Comparison of ENCODE assay signal across 1 cellular context in the genomic region with DNA sequence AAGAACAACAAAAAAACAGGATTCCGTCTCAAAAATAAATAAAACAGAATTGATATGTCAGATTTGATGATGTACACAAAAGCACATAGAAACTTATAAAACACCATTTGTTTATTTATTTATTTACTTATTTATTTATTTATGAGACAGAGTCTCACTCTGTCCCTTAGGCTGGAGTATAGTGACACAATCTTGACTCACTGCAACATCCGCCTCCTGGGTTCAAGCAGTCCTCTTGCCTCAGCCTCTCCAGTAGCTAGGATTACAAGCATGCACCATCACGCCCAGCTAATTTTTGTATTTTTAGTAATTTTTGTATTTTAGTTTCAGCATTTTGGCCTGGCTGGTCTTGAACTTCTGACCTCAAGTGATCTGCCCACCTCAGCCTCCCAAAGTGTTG.
TF ChIP-seq lines count a peak whose summit lies in the region.

No MANE protein-coding gene starts in this region.

TF ChIP-seq in HEK293, 187 proteins besides CTCF, POLR2A, EP300 and RAD21 (continued from another document):
- TF ChIP-seq, protein P1, sequence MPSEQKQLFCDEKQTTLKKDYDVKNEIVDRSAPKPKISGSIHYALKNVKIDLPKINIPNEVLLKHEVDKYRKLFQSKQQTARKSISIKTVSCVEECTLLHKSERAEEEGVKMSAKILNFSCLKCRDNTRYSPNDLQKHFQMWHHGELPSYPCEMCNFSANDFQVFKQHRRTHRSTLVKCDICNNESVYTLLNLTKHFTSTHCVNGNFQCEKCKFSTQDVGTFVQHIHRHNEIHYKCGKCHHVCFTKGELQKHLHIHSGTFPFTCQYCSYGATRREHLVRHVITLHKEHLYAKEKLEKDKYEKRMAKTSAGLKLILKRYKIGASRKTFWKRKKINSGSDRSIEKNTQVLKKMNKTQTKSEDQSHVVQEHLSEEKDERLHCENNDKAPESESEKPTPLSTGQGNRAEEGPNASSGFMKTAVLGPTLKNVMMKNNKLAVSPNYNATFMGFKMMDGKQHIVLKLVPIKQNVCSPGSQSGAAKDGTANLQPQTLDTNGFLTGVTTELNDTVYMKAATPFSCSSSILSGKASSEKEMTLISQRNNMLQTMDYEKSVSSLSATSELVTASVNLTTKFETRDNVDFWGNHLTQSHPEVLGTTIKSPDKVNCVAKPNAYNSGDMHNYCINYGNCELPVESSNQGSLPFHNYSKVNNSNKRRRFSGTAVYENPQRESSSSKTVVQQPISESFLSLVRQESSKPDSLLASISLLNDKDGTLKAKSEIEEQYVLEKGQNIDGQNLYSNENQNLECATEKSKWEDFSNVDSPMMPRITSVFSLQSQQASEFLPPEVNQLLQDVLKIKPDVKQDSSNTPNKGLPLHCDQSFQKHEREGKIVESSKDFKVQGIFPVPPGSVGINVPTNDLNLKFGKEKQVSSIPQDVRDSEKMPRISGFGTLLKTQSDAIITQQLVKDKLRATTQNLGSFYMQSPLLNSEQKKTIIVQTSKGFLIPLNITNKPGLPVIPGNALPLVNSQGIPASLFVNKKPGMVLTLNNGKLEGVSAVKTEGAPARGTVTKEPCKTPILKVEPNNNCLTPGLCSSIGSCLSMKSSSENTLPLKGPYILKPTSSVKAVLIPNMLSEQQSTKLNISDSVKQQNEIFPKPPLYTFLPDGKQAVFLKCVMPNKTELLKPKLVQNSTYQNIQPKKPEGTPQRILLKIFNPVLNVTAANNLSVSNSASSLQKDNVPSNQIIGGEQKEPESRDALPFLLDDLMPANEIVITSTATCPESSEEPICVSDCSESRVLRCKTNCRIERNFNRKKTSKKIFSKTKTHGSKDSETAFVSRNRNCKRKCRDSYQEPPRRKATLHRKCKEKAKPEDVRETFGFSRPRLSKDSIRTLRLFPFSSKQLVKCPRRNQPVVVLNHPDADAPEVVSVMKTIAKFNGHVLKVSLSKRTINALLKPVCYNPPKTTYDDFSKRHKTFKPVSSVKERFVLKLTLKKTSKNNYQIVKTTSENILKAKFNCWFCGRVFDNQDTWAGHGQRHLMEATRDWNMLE (tag by site-specific recombination; conservative IDR thresholded peaks at IDR 0.05; ENCODE audit: low read depth) = peak; percentile 49; the same call in 1 of the 2 replicates
- TF ChIP-seq EGR2 (tag by site-specific recombination; IDR thresholded peaks at IDR 0.05; ENCODE audit: low read depth) (no peak), ZNF311 (tag by site-specific recombination; IDR thresholded peaks at IDR 0.05; ENCODE audit: borderline replicate concordance) (no peak), ZNF76 (tag by site-specific recombination; IDR thresholded peaks at IDR 0.05; ENCODE audit: borderline replicate concordance, low read depth) (no peak), ZNF202 (tag by site-specific recombination; IDR thresholded peaks at IDR 0.05; ENCODE audit: borderline replicate concordance) (0 out of 2 replicates have a peak, but pooled peaks have one; percentile 7), ZNF266 (tag by site-specific recombination; IDR thresholded peaks at IDR 0.05; ENCODE audit: low read depth) (0 out of 2 replicates have a peak, but pooled peaks have one; percentile 15), ZNF394 (tag by site-specific recombination; IDR thresholded peaks at IDR 0.05; ENCODE audit: borderline replicate concordance) (no peak), ZNF600 (tag by site-specific recombination; IDR thresholded peaks at IDR 0.05) (no peak), ZNF37A (tag by site-specific recombination; IDR thresholded peaks at IDR 0.05) (no peak), OVOL3 (tag by site-specific recombination; IDR thresholded peaks at IDR 0.05) (no peak), ZNF623 (tag by site-specific recombination; IDR thresholded peaks at IDR 0.05) (0 out of 2 replicates have a peak, but pooled peaks have one; percentile 20), ZNF426 (tag by site-specific recombination; IDR thresholded peaks at IDR 0.05) (peak; percentile 18), ZNF175 (tag by site-specific recombination; IDR thresholded peaks at IDR 0.05) (no peak), ZNF169 (tag by site-specific recombination; IDR thresholded peaks at IDR 0.05) (no peak), ZNF555 (tag by site-specific recombination; conservative IDR thresholded peaks at IDR 0.05) (0 out of 2 replicates have a peak, but pooled peaks have one; percentile 5), ZNF174 (tag by site-specific recombination; IDR thresholded peaks at IDR 0.05) (no peak), TCF7L2 (IDR thresholded peaks at IDR 0.05; ENCODE audit: borderline replicate concordance, low read depth, low read length) (no peak), ZNF114 (tag by site-specific recombination; IDR thresholded peaks at IDR 0.05) (no peak), ZNF529 (tag by site-specific recombination; IDR thresholded peaks at IDR 0.05; ENCODE audit: insufficient replicate concordance) (no peak), ZNF350 (tag by site-specific recombination; IDR thresholded peaks at IDR 0.05) (no peak), ZNF660 (tag by site-specific recombination; IDR thresholded peaks at IDR 0.05) (no peak), ZNF214 (tag by site-specific recombination; IDR thresholded peaks at IDR 0.05; ENCODE audit: borderline replicate concordance) (no peak), ZFP3 (tag by site-specific recombination; IDR thresholded peaks at IDR 0.05; ENCODE audit: low read depth) (no peak), ZNF16 (tag by site-specific recombination; IDR thresholded peaks at IDR 0.05; ENCODE audit: low read depth) (no peak), SP7 (tag by site-specific recombination; IDR thresholded peaks at IDR 0.05) (no peak), ZNF610 (tag by site-specific recombination; IDR thresholded peaks at IDR 0.05; ENCODE audit: borderline replicate concordance) (no peak), KLF7 (tag by site-specific recombination; IDR thresholded peaks at IDR 0.05; ENCODE audit: borderline replicate concordance) (no peak)
- TF ChIP-seq, protein P2, sequence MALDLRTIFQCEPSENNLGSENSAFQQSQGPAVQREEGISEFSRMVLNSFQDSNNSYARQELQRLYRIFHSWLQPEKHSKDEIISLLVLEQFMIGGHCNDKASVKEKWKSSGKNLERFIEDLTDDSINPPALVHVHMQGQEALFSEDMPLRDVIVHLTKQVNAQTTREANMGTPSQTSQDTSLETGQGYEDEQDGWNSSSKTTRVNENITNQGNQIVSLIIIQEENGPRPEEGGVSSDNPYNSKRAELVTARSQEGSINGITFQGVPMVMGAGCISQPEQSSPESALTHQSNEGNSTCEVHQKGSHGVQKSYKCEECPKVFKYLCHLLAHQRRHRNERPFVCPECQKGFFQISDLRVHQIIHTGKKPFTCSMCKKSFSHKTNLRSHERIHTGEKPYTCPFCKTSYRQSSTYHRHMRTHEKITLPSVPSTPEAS (tag by site-specific recombination; IDR thresholded peaks at IDR 0.05) = no peak
- TF ChIP-seq, protein P3, sequence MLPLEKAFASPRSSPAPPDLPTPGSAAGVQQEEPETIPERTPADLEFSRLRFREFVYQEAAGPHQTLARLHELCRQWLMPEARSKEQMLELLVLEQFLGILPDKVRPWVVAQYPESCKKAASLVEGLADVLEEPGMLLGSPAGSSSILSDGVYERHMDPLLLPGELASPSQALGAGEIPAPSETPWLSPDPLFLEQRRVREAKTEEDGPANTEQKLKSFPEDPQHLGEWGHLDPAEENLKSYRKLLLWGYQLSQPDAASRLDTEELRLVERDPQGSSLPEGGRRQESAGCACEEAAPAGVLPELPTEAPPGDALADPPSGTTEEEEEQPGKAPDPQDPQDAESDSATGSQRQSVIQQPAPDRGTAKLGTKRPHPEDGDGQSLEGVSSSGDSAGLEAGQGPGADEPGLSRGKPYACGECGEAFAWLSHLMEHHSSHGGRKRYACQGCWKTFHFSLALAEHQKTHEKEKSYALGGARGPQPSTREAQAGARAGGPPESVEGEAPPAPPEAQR (tag by site-specific recombination; IDR thresholded peaks at IDR 0.05) = no peak
- TF ChIP-seq, protein P4, sequence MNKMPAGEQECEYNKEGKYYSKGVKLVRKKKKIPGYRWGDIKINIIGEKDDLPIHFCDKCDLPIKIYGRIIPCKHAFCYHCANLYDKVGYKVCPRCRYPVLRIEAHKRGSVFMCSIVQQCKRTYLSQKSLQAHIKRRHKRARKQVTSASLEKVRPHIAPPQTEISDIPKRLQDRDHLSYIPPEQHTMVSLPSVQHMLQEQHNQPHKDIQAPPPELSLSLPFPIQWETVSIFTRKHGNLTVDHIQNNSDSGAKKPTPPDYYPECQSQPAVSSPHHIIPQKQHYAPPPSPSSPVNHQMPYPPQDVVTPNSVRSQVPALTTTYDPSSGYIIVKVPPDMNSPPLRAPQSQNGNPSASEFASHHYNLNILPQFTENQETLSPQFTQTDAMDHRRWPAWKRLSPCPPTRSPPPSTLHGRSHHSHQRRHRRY (tag by site-specific recombination; IDR thresholded peaks at IDR 0.05) = no peak
- TF ChIP-seq, protein P5, sequence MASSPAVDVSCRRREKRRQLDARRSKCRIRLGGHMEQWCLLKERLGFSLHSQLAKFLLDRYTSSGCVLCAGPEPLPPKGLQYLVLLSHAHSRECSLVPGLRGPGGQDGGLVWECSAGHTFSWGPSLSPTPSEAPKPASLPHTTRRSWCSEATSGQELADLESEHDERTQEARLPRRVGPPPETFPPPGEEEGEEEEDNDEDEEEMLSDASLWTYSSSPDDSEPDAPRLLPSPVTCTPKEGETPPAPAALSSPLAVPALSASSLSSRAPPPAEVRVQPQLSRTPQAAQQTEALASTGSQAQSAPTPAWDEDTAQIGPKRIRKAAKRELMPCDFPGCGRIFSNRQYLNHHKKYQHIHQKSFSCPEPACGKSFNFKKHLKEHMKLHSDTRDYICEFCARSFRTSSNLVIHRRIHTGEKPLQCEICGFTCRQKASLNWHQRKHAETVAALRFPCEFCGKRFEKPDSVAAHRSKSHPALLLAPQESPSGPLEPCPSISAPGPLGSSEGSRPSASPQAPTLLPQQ (tag by site-specific recombination; IDR thresholded peaks at IDR 0.05) = no peak
- TF ChIP-seq, protein P6, sequence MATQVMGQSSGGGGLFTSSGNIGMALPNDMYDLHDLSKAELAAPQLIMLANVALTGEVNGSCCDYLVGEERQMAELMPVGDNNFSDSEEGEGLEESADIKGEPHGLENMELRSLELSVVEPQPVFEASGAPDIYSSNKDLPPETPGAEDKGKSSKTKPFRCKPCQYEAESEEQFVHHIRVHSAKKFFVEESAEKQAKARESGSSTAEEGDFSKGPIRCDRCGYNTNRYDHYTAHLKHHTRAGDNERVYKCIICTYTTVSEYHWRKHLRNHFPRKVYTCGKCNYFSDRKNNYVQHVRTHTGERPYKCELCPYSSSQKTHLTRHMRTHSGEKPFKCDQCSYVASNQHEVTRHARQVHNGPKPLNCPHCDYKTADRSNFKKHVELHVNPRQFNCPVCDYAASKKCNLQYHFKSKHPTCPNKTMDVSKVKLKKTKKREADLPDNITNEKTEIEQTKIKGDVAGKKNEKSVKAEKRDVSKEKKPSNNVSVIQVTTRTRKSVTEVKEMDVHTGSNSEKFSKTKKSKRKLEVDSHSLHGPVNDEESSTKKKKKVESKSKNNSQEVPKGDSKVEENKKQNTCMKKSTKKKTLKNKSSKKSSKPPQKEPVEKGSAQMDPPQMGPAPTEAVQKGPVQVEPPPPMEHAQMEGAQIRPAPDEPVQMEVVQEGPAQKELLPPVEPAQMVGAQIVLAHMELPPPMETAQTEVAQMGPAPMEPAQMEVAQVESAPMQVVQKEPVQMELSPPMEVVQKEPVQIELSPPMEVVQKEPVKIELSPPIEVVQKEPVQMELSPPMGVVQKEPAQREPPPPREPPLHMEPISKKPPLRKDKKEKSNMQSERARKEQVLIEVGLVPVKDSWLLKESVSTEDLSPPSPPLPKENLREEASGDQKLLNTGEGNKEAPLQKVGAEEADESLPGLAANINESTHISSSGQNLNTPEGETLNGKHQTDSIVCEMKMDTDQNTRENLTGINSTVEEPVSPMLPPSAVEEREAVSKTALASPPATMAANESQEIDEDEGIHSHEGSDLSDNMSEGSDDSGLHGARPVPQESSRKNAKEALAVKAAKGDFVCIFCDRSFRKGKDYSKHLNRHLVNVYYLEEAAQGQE (tag by site-specific recombination; IDR thresholded peaks at IDR 0.05) = no peak
- TF ChIP-seq, protein P7, sequence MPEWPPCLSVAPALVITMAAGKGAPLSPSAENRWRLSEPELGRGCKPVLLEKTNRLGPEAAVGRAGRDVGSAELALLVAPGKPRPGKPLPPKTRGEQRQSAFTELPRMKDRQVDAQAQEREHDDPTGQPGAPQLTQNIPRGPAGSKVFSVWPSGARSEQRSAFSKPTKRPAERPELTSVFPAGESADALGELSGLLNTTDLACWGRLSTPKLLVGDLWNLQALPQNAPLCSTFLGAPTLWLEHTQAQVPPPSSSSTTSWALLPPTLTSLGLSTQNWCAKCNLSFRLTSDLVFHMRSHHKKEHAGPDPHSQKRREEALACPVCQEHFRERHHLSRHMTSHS (tag by site-specific recombination; IDR thresholded peaks at IDR 0.05) = no peak
- TF ChIP-seq, protein P8, sequence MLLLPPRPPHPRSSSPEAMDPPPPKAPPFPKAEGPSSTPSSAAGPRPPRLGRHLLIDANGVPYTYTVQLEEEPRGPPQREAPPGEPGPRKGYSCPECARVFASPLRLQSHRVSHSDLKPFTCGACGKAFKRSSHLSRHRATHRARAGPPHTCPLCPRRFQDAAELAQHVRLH (tag by site-specific recombination; IDR thresholded peaks at IDR 0.05) = no peak
- TF ChIP-seq, protein P9, sequence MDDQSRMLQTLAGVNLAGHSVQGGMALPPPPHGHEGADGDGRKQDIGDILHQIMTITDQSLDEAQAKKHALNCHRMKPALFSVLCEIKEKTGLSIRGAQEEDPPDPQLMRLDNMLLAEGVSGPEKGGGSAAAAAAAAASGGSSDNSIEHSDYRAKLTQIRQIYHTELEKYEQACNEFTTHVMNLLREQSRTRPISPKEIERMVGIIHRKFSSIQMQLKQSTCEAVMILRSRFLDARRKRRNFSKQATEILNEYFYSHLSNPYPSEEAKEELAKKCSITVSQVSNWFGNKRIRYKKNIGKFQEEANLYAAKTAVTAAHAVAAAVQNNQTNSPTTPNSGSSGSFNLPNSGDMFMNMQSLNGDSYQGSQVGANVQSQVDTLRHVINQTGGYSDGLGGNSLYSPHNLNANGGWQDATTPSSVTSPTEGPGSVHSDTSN (CRISPR knock-in tag; IDR thresholded peaks at IDR 0.05) = no peak
- TF ChIP-seq, protein P10, sequence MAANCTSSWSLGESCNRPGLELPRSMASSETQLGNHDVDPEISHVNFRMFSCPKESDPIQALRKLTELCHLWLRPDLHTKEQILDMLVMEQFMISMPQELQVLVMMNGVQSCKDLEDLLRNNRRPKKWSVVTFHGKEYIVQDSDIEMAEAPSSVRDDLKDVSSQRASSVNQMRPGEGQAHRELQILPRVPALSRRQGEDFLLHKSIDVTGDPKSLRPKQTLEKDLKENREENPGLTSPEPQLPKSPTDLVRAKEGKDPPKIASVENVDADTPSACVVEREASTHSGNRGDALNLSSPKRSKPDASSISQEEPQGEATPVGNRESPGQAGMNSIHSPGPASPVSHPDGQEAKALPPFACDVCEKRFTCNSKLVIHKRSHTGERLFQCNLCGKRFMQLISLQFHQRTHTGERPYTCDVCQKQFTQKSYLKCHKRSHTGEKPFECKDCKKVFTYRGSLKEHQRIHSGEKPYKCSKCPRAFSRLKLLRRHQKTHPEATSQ (tag by site-specific recombination; IDR thresholded peaks at IDR 0.05) = no peak
